Comparison of ENCODE assay signal across 8 cellular contexts in genomic region chr2:240999001-240999791, GRCh38. TPM values are rescaled to one million over a fixed set of nuclear protein-coding genes. Genes with fewer than 3 reads are reported as not detected.
DNase-seq lines count a peak whose midpoint lies in the region; ATAC-seq and TF ChIP-seq lines count a peak whose summit lies in the region.

No MANE protein-coding gene starts in this region.

- CTCF ChIA-PET in Calu3 (lab: Charles Lee), result interaction anchor here (0.6 kb wide), 1 partner anchor 161 kb away, joined by 6 read pairs; no protein-coding TSS in a partner anchor

- H3K9me3 ChIP-seq in heart left ventricle, result peaks cover 0 to 14% (median 10%) of the 10 kb centered on the region in 12 donors

- intact Hi-C loops in Calu3 (cut with micrococcal nuclease; ENCODE audit: unreplicated experiment) (loop anchor here (10.0 kb wide), 1 partner anchor 84 kb away; no protein-coding TSS in a partner anchor), heart left ventricle (cut with DNase I) (loop anchor here in 3 of 10 donors (10.0 kb wide), 2 partner anchors 84 to 434 kb away; partner anchors contain the start of genes DUSP28 (in 1 of the 3) and RNPEPL1 (in 1 of the 3))

- H3K27me3 Mint-ChIP-seq in Calu3 (ENCODE audit: unreplicated experiment), result peaks cover 41% of the 10 kb centered on the region
- peaks cover 34% of the 10 kb centered on the region for H3K27me3 Mint-ChIP-seq in progenitor cell of endocrine pancreas

- BruUV-seq in Calu3 (replicated peaks; lab: Mats Ljungman, UMichigan), result no TSS peak

- H3K27ac Mint-ChIP-seq in Calu3 (ENCODE audit: unreplicated experiment) (no peak overlapping the region), progenitor cell of endocrine pancreas (no peak overlapping the region)

- TF ChIP-seq POLR2A in heart left ventricle (IDR thresholded peaks at IDR 0.05), result no peak

- peaks cover 5% of the 10 kb centered on the region for H3K9me3 Mint-ChIP-seq in Calu3 (ENCODE audit: low read depth, unreplicated experiment)
- peaks cover 6% of the 10 kb centered on the region for H3K9me3 Mint-ChIP-seq in progenitor cell of endocrine pancreas (ENCODE audit: low read depth)

- H3K36me3 Mint-ChIP-seq in Calu3 (ENCODE audit: insufficient read depth, unreplicated experiment), result peaks cover 6% of the 10 kb centered on the region
- no peaks in the 10 kb centered on the region for H3K36me3 Mint-ChIP-seq in progenitor cell of endocrine pancreas (ENCODE audit: insufficient read depth)

- peaks cover 0 to 9% (median 0%) of the 10 kb centered on the region in 9 donors for H3K36me3 ChIP-seq in heart left ventricle

- ATAC-seq in heart left ventricle (peak in 2 of 4 donors; percentile 10 to 24), GM19397 (IDR thresholded peaks at IDR 0.05; ENCODE audit: unreplicated experiment) (no peak)

- DNase-seq in Calu3 (peak; percentile 24), heart left ventricle (peak in 4 of 5 donors; percentile 33 to 62 (median 44)), progenitor cell of endocrine pancreas (ENCODE audit: low spot score, unreplicated experiment) (peak; percentile 14), DMS 273 treated with DMSO at 0.1 percent for 48 hours (lab: John Stamatoyannopoulos, UW) (no peak), SIG-M5 (lab: John Stamatoyannopoulos, UW) (no peak), NCI-H2171 (lab: John Stamatoyannopoulos, UW) (no peak)
- peak; percentile 15 for DNase-seq in activated CD8-positive, alpha-beta memory T cell treated with anti-CD3 and anti-CD28 coated beads, Interleukin-2, amount 50 U/mL, for 4 hours

- peaks cover 0 to 4% (median 0%) of the 10 kb centered on the region in 9 donors for H3K27me3 ChIP-seq in heart left ventricle

- peak overlapping the region; percentile 46 to 94 (median 68) for H3K4me3 ChIP-seq in heart left ventricle

- TF ChIP-seq CTCF in Calu3 (IDR thresholded peaks at IDR 0.05; ENCODE audit: unreplicated experiment) (no peak), heart left ventricle (IDR thresholded peaks at IDR 0.05) (no peak), progenitor cell of endocrine pancreas (IDR thresholded peaks at IDR 0.05; ENCODE audit: unreplicated experiment) (no peak)

- H3K27ac ChIP-seq in heart left ventricle, result peak overlapping the region in 11 of 12 donors; percentile 8 to 89 (median 62)

- H3K4me3 Mint-ChIP-seq in Calu3 (ENCODE audit: low read depth, unreplicated experiment) (peak overlapping the region; percentile 66), progenitor cell of endocrine pancreas (ENCODE audit: low read depth) (peak overlapping the region; percentile 49)

- H3K4me1 Mint-ChIP-seq in Calu3 (ENCODE audit: low read depth, unreplicated experiment), result no peaks in the 10 kb centered on the region
- peaks cover 18% of the 10 kb centered on the region for H3K4me1 Mint-ChIP-seq in progenitor cell of endocrine pancreas (ENCODE audit: low read depth)

- 3 to 41% (median 9%) methylated on average over 15 to 70 of the region's 70 CpGs for WGBS in heart left ventricle, 4 donors

- H3K4me1 ChIP-seq in heart left ventricle, result peaks cover 0 to 47% (median 27%) of the 10 kb centered on the region in 12 donors

RNA-seq across cellular contexts. Expression of gene SNED1, which starts 0.8 kb away (rescaled TPM):
- 0.76 and 0.86 TPM in 2 replicates for total RNA-seq in Calu3 (2022)
- total RNA-seq in heart left ventricle, result 10 to 100 TPM in 2 of 9 donors, 1 to 10 TPM in 7; 3.1 to 14.7 (median 5.6) TPM
- 1 to 10 TPM; 4.2 to 4.3 TPM for polyA plus RNA-seq in heart left ventricle
- total RNA-seq in progenitor cell of endocrine pancreas, result 2.2 and 2.5 TPM in 2 replicates

Comparison
In these comparisons a context has a peak if more than half of its experiments do, and no peak if none do; other contexts are left out.
1. DNase-seq: peak in Calu3 (single experiment), activated CD8-positive, alpha-beta memory T cell treated with anti-CD3 and anti-CD28 coated beads, Interleukin-2, amount 50 U/mL, for 4 hours (single experiment), heart left ventricle (4 of 5) and progenitor cell of endocrine pancreas (single experiment); none in DMS 273 treated with DMSO at 0.1 percent for 48 hours (single experiment), SIG-M5 (single experiment) and NCI-H2171 (single experiment).